ENCODE assay signal across 1 cellular context in genomic region chr5:56815657-56816545, GRCh38.
A peak's percentile ranks its signal among the peaks of the same experiment; 100 is the strongest.
TF ChIP-seq lines count a peak whose summit lies in the region.

No MANE protein-coding gene starts in this region.

TF ChIP-seq in K562, 482 proteins besides CTCF, POLR2A, EP300 and RAD21 (continued from another document and continues in another):
- no peak for TF ChIP-seq ZNF143 (CRISPR knock-in tag; IDR thresholded peaks at IDR 0.05)
- no peak for TF ChIP-seq HOMEZ (CRISPR knock-in tag; IDR thresholded peaks at IDR 0.05)
- no peak for TF ChIP-seq ETV5 (CRISPR knock-in tag; IDR thresholded peaks at IDR 0.05; ENCODE audit: low read depth)
- TF ChIP-seq MECOM (CRISPR knock-in tag; IDR thresholded peaks at IDR 0.05), result no peak
- TF ChIP-seq RBM15 (IDR thresholded peaks at IDR 0.05; ENCODE audit: insufficient read depth, low read length), result no peak
- no peak for TF ChIP-seq PRMT5 (CRISPR knock-in tag; IDR thresholded peaks at IDR 0.05)
- TF ChIP-seq ZNF408 (CRISPR knock-in tag; IDR thresholded peaks at IDR 0.05; ENCODE audit: low read depth), result no peak
- no peak for TF ChIP-seq KLF10 (CRISPR knock-in tag; IDR thresholded peaks at IDR 0.05)
- no peak for TF ChIP-seq RCOR1 (IDR thresholded peaks at IDR 0.05; ENCODE audit: borderline replicate concordance in 1 of 2, low read depth in 2 of 2, low read length in 2 of 2)
- no peak for TF ChIP-seq HMGN3 (IDR thresholded peaks at IDR 0.05; ENCODE audit: borderline replicate concordance, extremely low read depth, insufficient read length, low read depth, low read length)
- no peak for TF ChIP-seq SNIP1 (IDR thresholded peaks at IDR 0.05; ENCODE audit: low read depth)
- no peak for TF ChIP-seq NFATC3 (IDR thresholded peaks at IDR 0.05)
- 0 out of 2 replicates have a peak, but pooled peaks have one; percentile 13 for TF ChIP-seq ARID2 (IDR thresholded peaks at IDR 0.05)
- TF ChIP-seq USF2 (CRISPR knock-in tag; IDR thresholded peaks at IDR 0.05), result no peak
- no peak for TF ChIP-seq ZBTB8A (IDR thresholded peaks at IDR 0.05; ENCODE audit: partially characterized antibody)
- TF ChIP-seq CREB5 (CRISPR knock-in tag; IDR thresholded peaks at IDR 0.05), result no peak
- peak; percentile 88 for TF ChIP-seq CHD1 (IDR thresholded peaks at IDR 0.05; ENCODE audit: low read length)
- no peak for TF ChIP-seq NKRF (IDR thresholded peaks at IDR 0.05; ENCODE audit: borderline replicate concordance)
- no peak; the same call in 1 of the 2 replicates for TF ChIP-seq ZFX (CRISPR knock-in tag; IDR thresholded peaks at IDR 0.05)
- no peak for TF ChIP-seq ZNF212 (CRISPR knock-in tag; IDR thresholded peaks at IDR 0.05)
- no peak for TF ChIP-seq ZBTB11 (CRISPR knock-in tag; IDR thresholded peaks at IDR 0.05)
- TF ChIP-seq ZNF717 (CRISPR knock-in tag; IDR thresholded peaks at IDR 0.05), result no peak
- TF ChIP-seq ZNF639 (CRISPR knock-in tag; conservative IDR thresholded peaks at IDR 0.05 in 1 of 2, IDR thresholded peaks at IDR 0.05 in 1 of 2), result no peak
- peak; percentile 26 for TF ChIP-seq RBBP5 (IDR thresholded peaks at IDR 0.05; ENCODE audit: borderline replicate concordance, insufficient read depth, low read length, poor library complexity, severe bottlenecking)
- TF ChIP-seq PRPF4 (IDR thresholded peaks at IDR 0.05; ENCODE audit: insufficient read depth, low read depth, low read length, poor library complexity, severe bottlenecking), result no peak
- no peak for TF ChIP-seq CBX5 (IDR thresholded peaks at IDR 0.05; ENCODE audit: borderline replicate concordance, low read depth)
- TF ChIP-seq RB1 (IDR thresholded peaks at IDR 0.05; ENCODE audit: low read depth), result 0 out of 2 replicates have a peak, but pooled peaks have one; percentile 10
- TF ChIP-seq ZC3H11A (IDR thresholded peaks at IDR 0.05; ENCODE audit: low read depth, low read length), result no peak
- no peak for TF ChIP-seq ATF7 (IDR thresholded peaks at IDR 0.05)
- TF ChIP-seq ZNF444 (CRISPR knock-in tag; IDR thresholded peaks at IDR 0.05), result no peak
- TF ChIP-seq CAMTA2 (CRISPR knock-in tag; conservative IDR thresholded peaks at IDR 0.05), result no peak
- TF ChIP-seq RFX1 (IDR thresholded peaks at IDR 0.05), result no peak
- no peak for TF ChIP-seq HDAC2 (IDR thresholded peaks at IDR 0.05)
- TF ChIP-seq HDAC6 (IDR thresholded peaks at IDR 0.05; ENCODE audit: low read depth, low read length), result no peak
- TF ChIP-seq PURB (CRISPR knock-in tag; IDR thresholded peaks at IDR 0.05; ENCODE audit: low read depth), result no peak
- TF ChIP-seq TBL1XR1 (IDR thresholded peaks at IDR 0.05; ENCODE audit: low read length in 2 of 2), result no peak
- no peak for TF ChIP-seq IRF1 (CRISPR knock-in tag; IDR thresholded peaks at IDR 0.05; ENCODE audit: borderline replicate concordance)
- TF ChIP-seq CREB1 (IDR thresholded peaks at IDR 0.05), result no peak
- TF ChIP-seq CREB1 (CRISPR knock-in tag; IDR thresholded peaks at IDR 0.05), result no peak
- no peak for TF ChIP-seq ZBTB33 (CRISPR knock-in tag; IDR thresholded peaks at IDR 0.05)
- no peak for TF ChIP-seq CREM (IDR thresholded peaks at IDR 0.05; ENCODE audit: low read depth)
- no peak for TF ChIP-seq MBD1 (CRISPR knock-in tag; IDR thresholded peaks at IDR 0.05)
- no peak for TF ChIP-seq HSF4 (CRISPR knock-in tag; IDR thresholded peaks at IDR 0.05; ENCODE audit: borderline replicate concordance)
- no peak for TF ChIP-seq PYGO2 (tag; IDR thresholded peaks at IDR 0.05)
- no peak for TF ChIP-seq DMBX1 (CRISPR knock-in tag; IDR thresholded peaks at IDR 0.05; ENCODE audit: borderline replicate concordance)
- TF ChIP-seq MAX (CRISPR knock-in tag; IDR thresholded peaks at IDR 0.05), result no peak
- no peak for TF ChIP-seq E2F8 (IDR thresholded peaks at IDR 0.05; ENCODE audit: low read depth, partially characterized antibody)
- TF ChIP-seq DACH1 (IDR thresholded peaks at IDR 0.05; ENCODE audit: partially characterized antibody), result no peak
- peak; percentile 67; the same call in 1 of the 2 replicates for TF ChIP-seq PHF8 (IDR thresholded peaks at IDR 0.05; ENCODE audit: borderline replicate concordance, low read length)
- no peak for TF ChIP-seq CREBBP (IDR thresholded peaks at IDR 0.05; ENCODE audit: low read depth, low read length)
- TF ChIP-seq PTTG1 (tag; IDR thresholded peaks at IDR 0.05; ENCODE audit: low read depth), result no peak
- TF ChIP-seq NR3C1 (CRISPR knock-in tag; IDR thresholded peaks at IDR 0.05), result no peak
